ENCODE assay signal across 8 cellular contexts in the genomic region with DNA sequence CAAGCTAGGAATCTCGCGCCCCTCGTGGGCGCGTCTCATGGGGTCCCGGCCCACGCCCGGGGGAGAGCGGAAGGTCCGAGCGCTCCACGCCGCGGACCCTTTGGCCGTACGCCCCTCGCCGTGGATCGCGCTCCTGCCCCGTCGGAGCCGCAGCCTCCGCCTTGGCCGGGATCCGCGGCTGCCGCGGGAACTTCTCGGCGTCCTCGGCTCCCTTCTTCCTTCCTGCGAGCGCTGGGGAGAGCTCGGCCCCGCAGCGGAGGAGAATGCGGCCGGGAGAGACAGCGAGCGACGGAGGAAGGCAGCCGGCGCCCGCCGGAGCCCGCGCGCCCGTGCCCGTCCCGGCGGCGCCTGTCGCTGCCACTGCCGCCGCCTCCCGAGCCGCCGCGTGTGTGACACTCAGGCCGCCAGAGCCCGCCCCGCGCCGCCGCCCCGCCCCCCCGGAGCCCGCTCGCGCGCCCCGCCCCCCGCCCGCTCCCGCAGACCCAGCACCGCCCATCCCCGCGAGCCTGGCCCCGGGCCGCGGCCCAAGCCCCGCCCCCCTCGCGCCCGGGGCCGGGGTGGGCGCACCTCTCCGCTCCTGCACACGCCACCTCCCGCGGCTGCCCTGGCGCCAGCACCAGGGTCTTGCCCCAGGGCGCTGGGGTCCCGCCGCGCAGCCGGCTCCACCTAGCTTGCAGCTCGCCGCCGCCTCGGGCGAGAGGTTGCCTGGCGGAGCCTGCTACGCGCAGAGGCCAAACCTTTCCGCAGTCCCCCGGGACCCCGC. TPM values are rescaled to one million over a fixed set of nuclear protein-coding genes. Genes with fewer than 3 reads are reported as not detected.
DNase-seq lines count a peak whose midpoint lies in the region; ATAC-seq and TF ChIP-seq lines count a peak whose summit lies in the region.

A gene with protein sequence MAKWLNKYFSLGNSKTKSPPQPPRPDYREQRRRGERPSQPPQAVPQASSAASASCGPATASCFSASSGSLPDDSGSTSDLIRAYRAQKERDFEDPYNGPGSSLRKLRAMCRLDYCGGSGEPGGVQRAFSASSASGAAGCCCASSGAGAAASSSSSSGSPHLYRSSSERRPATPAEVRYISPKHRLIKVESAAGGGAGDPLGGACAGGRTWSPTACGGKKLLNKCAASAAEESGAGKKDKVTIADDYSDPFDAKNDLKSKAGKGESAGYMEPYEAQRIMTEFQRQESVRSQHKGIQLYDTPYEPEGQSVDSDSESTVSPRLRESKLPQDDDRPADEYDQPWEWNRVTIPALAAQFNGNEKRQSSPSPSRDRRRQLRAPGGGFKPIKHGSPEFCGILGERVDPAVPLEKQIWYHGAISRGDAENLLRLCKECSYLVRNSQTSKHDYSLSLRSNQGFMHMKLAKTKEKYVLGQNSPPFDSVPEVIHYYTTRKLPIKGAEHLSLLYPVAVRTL (minus strand): TSS at position 362 of the 763 bp plus-strand sequence. CDS start 582 bp downstream, outside the sequence.

- peak; percentile 98 for DNase-seq in D341Med (ENCODE audit: low spot score)
- DNase-seq in SK-N-MC (ENCODE audit: low read depth, low spot score) = no peak
- peak; percentile 87 for DNase-seq in activated naive CD4-positive, alpha-beta T cell treated with anti-CD3 and anti-CD28 coated beads, Interleukin-2, amount 50 U/mL, for 16 hours
- peak; percentile 39 to 94 (median 86) for DNase-seq in head of caudate nucleus
- DNase-seq in osteocyte (ENCODE audit: extremely low spot score, unreplicated experiment) = peak; percentile 91
- peak; percentile 25 for DNase-seq in thoracic aorta (ENCODE audit: low spot score)

- no peaks in the 10 kb centered on the region for H3K9me3 Mint-ChIP-seq in IgD-negative memory B cell
- no peaks in the 10 kb centered on the region for H3K9me3 Mint-ChIP-seq in osteocyte (ENCODE audit: unreplicated experiment)

- H3K36me3 ChIP-seq in SK-N-MC (ENCODE audit: insufficient read depth, low read length) = peaks cover 7% of the 10 kb centered on the region; the same call in 1 of the 2 replicates
- no peaks in the 10 kb centered on the region for H3K36me3 ChIP-seq in thoracic aorta

- ATAC-seq in GM21528 (IDR thresholded peaks at IDR 0.05; ENCODE audit: low FRiP score, unreplicated experiment) (peak; percentile 48), thoracic aorta (ENCODE audit: insufficient number of reproducible peaks, low FRiP score, low read depth) (peak; percentile 53)

- H3K27me3 ChIP-seq in thoracic aorta (replicated peaks; ENCODE audit: insufficient read depth) = no peaks in the 10 kb centered on the region

- TF ChIP-seq CTCF in osteocyte (IDR thresholded peaks at IDR 0.05) (no peak), thoracic aorta (IDR thresholded peaks at IDR 0.05) (peak; percentile 6)

- intact Hi-C loops in head of caudate nucleus (cut with DNase I) = loop anchor here (1.0 to 5.0 kb wide), 2 partner anchors 57 to 156 kb away; no protein-coding TSS in a partner anchor

- H3K4me1 Mint-ChIP-seq in IgD-negative memory B cell (peaks cover 4 to 13% (median 11%) of the 10 kb centered on the region in 3 donors), osteocyte (ENCODE audit: unreplicated experiment) (peaks cover 45% of the 10 kb centered on the region)

- H3K36me3 Mint-ChIP-seq in IgD-negative memory B cell = no peaks in the 10 kb centered on the region
- H3K36me3 Mint-ChIP-seq in osteocyte (ENCODE audit: unreplicated experiment) = no peaks in the 10 kb centered on the region

- peak within 1 kb of the TSS in 2 of 3 donors; percentile 73 to 87 for H3K27ac Mint-ChIP-seq in IgD-negative memory B cell
- peak within 1 kb of the TSS; percentile 76 for H3K27ac Mint-ChIP-seq in osteocyte (ENCODE audit: unreplicated experiment)

- H3K27ac ChIP-seq in SK-N-MC (peak within 1 kb of the TSS; percentile 89), thoracic aorta (peak within 1 kb of the TSS; percentile 88 to 92)

- peak within 1 kb of the TSS; percentile 94 for H3K4me3 ChIP-seq in SK-N-MC
- peak within 1 kb of the TSS; percentile 88 for H3K4me3 ChIP-seq in thoracic aorta

- H3K4me1 ChIP-seq in thoracic aorta (ENCODE audit: control insufficient read depth in 1 of 2, low read depth in 2 of 2) = peaks cover 14 to 26% of the 10 kb centered on the region in 2 donors

- H3K27me3 Mint-ChIP-seq in IgD-negative memory B cell = peaks cover 20% of the 10 kb centered on the region
- H3K27me3 Mint-ChIP-seq in osteocyte (ENCODE audit: unreplicated experiment) = no peaks in the 10 kb centered on the region

- H3K9me3 ChIP-seq in SK-N-MC (ENCODE audit: low read depth, low read length) (no peaks in the 10 kb centered on the region), thoracic aorta (no peaks in the 10 kb centered on the region)

- H3K9ac ChIP-seq in SK-N-MC (ENCODE audit: insufficient read length) = peak within 1 kb of the TSS; percentile 88

- H3K4me3 Mint-ChIP-seq in IgD-negative memory B cell = peak within 1 kb of the TSS; percentile 82 to 89 (median 88)
- H3K4me3 Mint-ChIP-seq in osteocyte (ENCODE audit: unreplicated experiment) = peak within 1 kb of the TSS; percentile 87

RNA-seq across cellular contexts. Expression of the gene that starts here (rescaled TPM):
- not detected for polyA plus RNA-seq in IgD-negative memory B cell
- total RNA-seq in osteocyte (16.7 and 18.3 TPM in 2 replicates), thoracic aorta (10 to 100 TPM; 41.7 to 57.9 TPM)
